In genomic region chr3:136861890-136862610, GRCh38 we compare ENCODE assay signal across 8 cellular contexts. TPM values are rescaled to one million over a fixed set of nuclear protein-coding genes. Genes with fewer than 3 reads are reported as not detected.
DNase-seq lines count a peak whose midpoint lies in the region; ATAC-seq and TF ChIP-seq lines count a peak whose summit lies in the region.

Gene NCK1 (plus strand): TSS chr3:136862208. CDS start chr3:136928002, 65,794 bp downstream.

- peak within 1 kb of the TSS; percentile 98 for H3K27ac Mint-ChIP-seq in dendritic cell treated with granulocyte-macrophage colony-stimulating factor and Interleukin-4, amounts not matched to agents 40 ng/mL and 50 ng/mL, for 4 days

- peak within 1 kb of the TSS; percentile 97 for H3K4me3 Mint-ChIP-seq in dendritic cell treated with granulocyte-macrophage colony-stimulating factor and Interleukin-4, amounts not matched to agents 40 ng/mL and 50 ng/mL, for 4 days

- no peaks in the 10 kb centered on the region for H3K36me3 ChIP-seq in left lung

- H3K36me3 Mint-ChIP-seq in dendritic cell treated with granulocyte-macrophage colony-stimulating factor and Interleukin-4, amounts not matched to agents 40 ng/mL and 50 ng/mL, for 4 days (ENCODE audit: low read depth): peaks cover 34% of the 10 kb centered on the region

- peak within 1 kb of the TSS; percentile 96 to 98 for H3K27ac ChIP-seq in left lung

- peaks cover 46% of the 10 kb centered on the region for H3K4me1 Mint-ChIP-seq in dendritic cell treated with granulocyte-macrophage colony-stimulating factor and Interleukin-4, amounts not matched to agents 40 ng/mL and 50 ng/mL, for 4 days (ENCODE audit: low read depth)

- H3K27me3 ChIP-seq in left lung: no peaks in the 10 kb centered on the region

- H3K9me3 ChIP-seq in left lung: no peaks in the 10 kb centered on the region

- no peaks in the 10 kb centered on the region for H3K27me3 Mint-ChIP-seq in dendritic cell treated with granulocyte-macrophage colony-stimulating factor and Interleukin-4, amounts not matched to agents 40 ng/mL and 50 ng/mL, for 4 days

- no peaks in the 10 kb centered on the region for H3K9me3 Mint-ChIP-seq in dendritic cell treated with granulocyte-macrophage colony-stimulating factor and Interleukin-4, amounts not matched to agents 40 ng/mL and 50 ng/mL, for 4 days

- peak within 1 kb of the TSS; percentile 86 to 90 for H3K4me3 ChIP-seq in left lung

- DNase-seq in CD1c-positive myeloid dendritic cell (ENCODE audit: extremely low spot score) (peak; percentile 98), NCI-H748 treated with DMSO at 0.1 percent for 48 hours (lab: John Stamatoyannopoulos, UW) (peak; percentile 91), left lung (peak; percentile 98 to 99)
- DNase-seq in activated CD4-positive, alpha-beta T cell treated with anti-CD3 and anti-CD28 coated beads, Interleukin-2, amount 50 U/mL, for 24 hours (ENCODE audit: low read depth in 1 of 2, low spot score in 1 of 2): peak; percentile 90 to 97
- peak; percentile 93 for DNase-seq in stimulated activated CD4-positive, alpha-beta T cell treated with anti-CD3 and anti-CD28 coated beads, Interleukin-2, amount 100 ng/mL, for 48 hours

- no peak for TF ChIP-seq CTCF in left lung (IDR thresholded peaks at IDR 0.05)

- peak; percentile 97 for ATAC-seq in GM19372 (IDR thresholded peaks at IDR 0.05; ENCODE audit: low read depth, unreplicated experiment)
- peak; percentile 90 for ATAC-seq in HG03558 (IDR thresholded peaks at IDR 0.05; ENCODE audit: extremely low read depth, unreplicated experiment)
- ATAC-seq in left lung: peak; percentile 98

- peaks cover 0 to 38% of the 10 kb centered on the region in 2 donors for H3K4me1 ChIP-seq in left lung

- intact Hi-C loops in dendritic cell treated with granulocyte-macrophage colony-stimulating factor and Interleukin-4, amounts not matched to agents 40 ng/mL and 50 ng/mL, for 4 days (cut with micrococcal nuclease): loop anchor here (1.0 to 10.0 kb wide), 4 partner anchors 40 to 667 kb away; partner anchors contain the start of genes MSL2 and STAG1
- intact Hi-C loops in left lung (cut with DNase I): no loop called here

RNA-seq across cellular contexts. Expression of gene NCK1, which starts in this region (rescaled TPM):
- total RNA-seq in left lung: 10 to 100 TPM; 31.9 to 51.7 TPM

Comparison
In these comparisons a context has a peak if more than half of its experiments do, and no peak if none do; other contexts are left out.
1. Peak in every context shown above with its lines: DNase-seq, ATAC-seq, H3K4me3 ChIP-seq and H3K27ac ChIP-seq.